Comparison of ENCODE assay signal across 22 cellular contexts in the genomic region with DNA sequence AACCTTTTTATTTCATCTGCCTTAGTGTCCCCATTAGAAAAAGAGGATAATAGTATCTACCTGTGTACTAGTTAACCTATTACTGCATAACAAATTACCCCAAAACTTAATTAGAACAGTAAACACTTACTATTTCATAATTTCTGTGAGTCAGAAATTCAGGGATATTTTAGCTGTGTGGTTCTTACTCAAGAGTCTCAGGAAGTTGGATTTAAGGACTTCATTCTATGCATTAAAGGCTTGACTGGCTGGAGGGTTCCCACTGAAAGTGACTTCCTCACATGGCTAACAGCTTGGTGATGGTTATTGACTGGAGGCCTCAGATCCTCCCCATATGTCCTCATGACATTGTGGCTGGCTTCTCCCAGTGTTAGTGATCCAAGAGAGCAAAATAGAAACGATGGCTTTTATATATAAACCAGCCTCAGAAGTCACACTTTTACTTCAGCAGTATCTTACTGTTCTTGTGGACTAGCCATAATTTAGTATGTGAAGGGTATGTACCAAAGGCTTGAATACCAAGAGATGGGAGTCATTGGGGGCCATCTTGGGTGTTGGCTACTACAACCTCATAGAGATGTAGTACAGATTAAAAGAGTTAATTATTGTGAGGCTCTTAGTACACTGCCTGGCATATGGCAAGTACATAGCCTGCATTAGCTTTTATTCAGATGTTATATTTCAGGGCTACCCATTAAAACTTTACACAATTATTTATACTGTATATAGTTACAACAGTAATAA. TPM values are rescaled to one million over a fixed set of nuclear protein-coding genes. Genes with fewer than 3 reads are reported as not detected.
DNase-seq lines count a peak whose midpoint lies in the region; ATAC-seq, FAIRE-seq and TF ChIP-seq lines count a peak whose summit lies in the region.
"Had no signal": no experiment of that assay in that cellular context is flagged by ENCODE, and none has a peak within 500 bp of the region (broad histone marks: within the 10 kb centered on the region; RNA-seq: fewer than 3 reads in every experiment).

No MANE protein-coding gene starts in this region.

- H3K79me2 ChIP-seq in astrocyte (ENCODE audit: insufficient read depth, low read length) (peaks cover 100% of the 10 kb centered on the region), mammary epithelial cell (ENCODE audit: insufficient read depth, low read length) (peaks cover 100% of the 10 kb centered on the region)

- no peaks in the 10 kb centered on the region for H3K9me3 ChIP-seq in A549
- no peaks in the 10 kb centered on the region for H3K9me3 ChIP-seq in astrocyte (ENCODE audit: insufficient read depth, low read depth, low read length)
- H3K9me3 ChIP-seq in mammary epithelial cell (replicated peaks; ENCODE audit: insufficient read depth, low read length): no peaks in the 10 kb centered on the region
- H3K9me3 ChIP-seq: upper lobe of left lung had no signal

- H3K9ac ChIP-seq in astrocyte (ENCODE audit: low read length) (no peak overlapping the region), mammary epithelial cell (ENCODE audit: insufficient read depth, low read length) (no peak overlapping the region)

- H3K36me3 ChIP-seq in astrocyte (ENCODE audit: insufficient read depth, low read length) (no peaks in the 10 kb centered on the region), mammary epithelial cell (ENCODE audit: insufficient read depth, low read length) (no peaks in the 10 kb centered on the region)
- H3K36me3 ChIP-seq: upper lobe of left lung had no signal

- POLR2A ChIA-PET in A549 (lab: Yijun Ruan, JAX): interaction anchor here (1.0 kb wide), 1 partner anchor 10 kb away, joined by 3 read pairs; the partner anchor contains the start of gene RAD23B

- TF ChIP-seq CTCF in A549 (IDR thresholded peaks at IDR 0.05): no peak
- TF ChIP-seq CTCF in astrocyte (IDR thresholded peaks at IDR 0.05; ENCODE audit: insufficient read depth, low read depth, low read length): no peak
- no peak for TF ChIP-seq CTCF in neural crest cell (conservative IDR thresholded peaks at IDR 0.05)
- no peak for TF ChIP-seq CTCF in mammary epithelial cell (conservative IDR thresholded peaks at IDR 0.05 in 1 of 2, IDR thresholded peaks at IDR 0.05 in 1 of 2; ENCODE audit: extremely low read depth in 1 of 2, insufficient read depth in 1 of 2, low read depth in 1 of 2, low read length in 2 of 2)

- no peak for TF ChIP-seq POLR2A in A549 (IDR thresholded peaks at IDR 0.05; ENCODE audit: low read length)

- H2AFZ ChIP-seq in astrocyte (ENCODE audit: low read depth, low read length) (no peak overlapping the region), mammary epithelial cell (ENCODE audit: low read depth, low read length) (no peak overlapping the region)

- no peak for DNase-seq in A549 (ENCODE audit: low read depth in 1 of 2, low spot score in 1 of 2)
- peak; percentile 17 for DNase-seq in HCEC 1CT
- no peak for DNase-seq in astrocyte (ENCODE audit: low read depth)
- no peak for DNase-seq in neural crest cell (ENCODE audit: low read depth, low spot score)
- no peak for DNase-seq in COR-L47 (lab: John Stamatoyannopoulos, UW)
- no peak for DNase-seq in mammary epithelial cell
- DNase-seq: ACHN; activated CD4-positive, alpha-beta T cell treated with anti-CD3 and anti-CD28 coated beads, Interleukin-2, amount 50 U/mL, for 48 hours; activated naive CD4-positive, alpha-beta T cell treated with anti-CD3 and anti-CD28 coated beads, Interleukin-2, amount 10 ng/mL, durations not matched to agents 7 days and 5 days; activated T-cell treated with anti-CD3 and anti-CD28 coated beads, Interleukin-2, amount 50 U/mL, for 1 hour; cortex of kidney; EL; left ventricle myocardium superior; NCI-H1048; NCI-H774; stimulated activated CD4-positive, alpha-beta T cell treated with anti-CD3 and anti-CD28 coated beads, Interleukin-12 subunit alpha, Interleukin-12 subunit beta, amount 100 ng/mL, for 4 hours; upper lobe of left lung had no signal

- 59% methylated on average over 1 of the region's 1 CpG for WGBS in A549 (ENCODE audit: missing lambda C conversion rate)
- WGBS in mammary epithelial cell (ENCODE audit: low coverage, missing lambda C conversion rate): 100% methylated on average over 1 of the region's 1 CpG

- dilution Hi-C loops in mammary epithelial cell (cut with HindIII; ENCODE audit: low sequenced_read_pairs): no loop called here

- peak overlapping the region; percentile 22 for H3K4me3 Mint-ChIP-seq in astrocyte (ENCODE audit: unreplicated experiment)
- no peak overlapping the region for H3K4me3 Mint-ChIP-seq in neural crest cell
- H3K4me3 Mint-ChIP-seq: activated naive CD4-positive, alpha-beta T cell treated with anti-CD3 and anti-CD28 coated beads, Interleukin-2, amount 10 ng/mL, durations not matched to agents 7 days and 5 days; stimulated activated effector memory CD8-positive, alpha-beta T cell treated with anti-CD3 and anti-CD28 coated beads, Interleukin-12 subunit alpha, Interleukin-12 subunit beta, amount 100 ng/mL, for 72 hours had no signal

- intact Hi-C loops in mammary epithelial cell (cut with micrococcal nuclease): no loop called here

- no peaks in the 10 kb centered on the region for H3K27me3 ChIP-seq in astrocyte (ENCODE audit: insufficient read depth, low read length)
- H3K27me3 ChIP-seq in mammary epithelial cell (ENCODE audit: insufficient read depth, low read length): no peaks in the 10 kb centered on the region
- H3K27me3 ChIP-seq: upper lobe of left lung had no signal

- FAIRE-seq in A549 (lab: Jason Lieb, UNC): no peak
- FAIRE-seq in astrocyte (lab: Jason Lieb, UNC): no peak
- FAIRE-seq: HepG2, RCC 7860 had no signal

- no peak for TF ChIP-seq EP300 in A549 (IDR thresholded peaks at IDR 0.05)

- peaks cover 4% of the 10 kb centered on the region for H3K36me3 Mint-ChIP-seq in astrocyte (ENCODE audit: low read depth, unreplicated experiment)
- no peaks in the 10 kb centered on the region for H3K36me3 Mint-ChIP-seq in neural crest cell (ENCODE audit: low read depth)
- H3K36me3 Mint-ChIP-seq: stimulated activated effector memory CD8-positive, alpha-beta T cell treated with anti-CD3 and anti-CD28 coated beads, Interleukin-12 subunit alpha, Interleukin-12 subunit beta, amount 100 ng/mL, for 72 hours had no signal

- H3K9me3 Mint-ChIP-seq in astrocyte (ENCODE audit: unreplicated experiment) (no peaks in the 10 kb centered on the region), neural crest cell (no peaks in the 10 kb centered on the region)
- H3K9me3 Mint-ChIP-seq: activated naive CD4-positive, alpha-beta T cell treated with anti-CD3 and anti-CD28 coated beads, Interleukin-2, amount 10 ng/mL, durations not matched to agents 7 days and 5 days; stimulated activated effector memory CD8-positive, alpha-beta T cell treated with anti-CD3 and anti-CD28 coated beads, Interleukin-12 subunit alpha, Interleukin-12 subunit beta, amount 100 ng/mL, for 72 hours had no signal

- H3K4me2 ChIP-seq in A549: 0 out of 3 replicates have a peak overlapping the region, but pooled peaks have one; percentile 0
- H3K4me2 ChIP-seq in astrocyte (ENCODE audit: low read length): no peak overlapping the region
- no peak overlapping the region for H3K4me2 ChIP-seq in mammary epithelial cell (ENCODE audit: insufficient read depth, low read depth, low read length)

- TF ChIP-seq RAD21 in A549 (conservative IDR thresholded peaks at IDR 0.05 in 1 of 2, IDR thresholded peaks at IDR 0.05 in 1 of 2): no peak

- in situ Hi-C loops in mammary epithelial cell (cut with MboI; ENCODE audit: low sequenced_read_pairs in 2 of 2): no loop called here

- H3K4me3 ChIP-seq in A549 (no peak overlapping the region), astrocyte (ENCODE audit: insufficient read depth, low read depth, low read length) (no peak overlapping the region), mammary epithelial cell (replicated peaks in 1 of 3; ENCODE audit: insufficient read depth in 1 of 3, low read depth in 2 of 3, low read length in 3 of 3) (no peak overlapping the region)
- H3K4me3 ChIP-seq: upper lobe of left lung had no signal

- no peak for ATAC-seq in A549
- ATAC-seq in HG02588 (IDR thresholded peaks at IDR 0.05; ENCODE audit: unreplicated experiment): no peak
- no peak for ATAC-seq in GM21528 (IDR thresholded peaks at IDR 0.05; ENCODE audit: low FRiP score, unreplicated experiment)
- ATAC-seq: HepG2; left ventricle myocardium superior; stimulated activated effector memory CD8-positive, alpha-beta T cell treated with anti-CD3 and anti-CD28 coated beads, Interleukin-12 subunit alpha, Interleukin-12 subunit beta, amount 100 ng/mL, for 72 hours had no signal

- BruUV-seq in mammary epithelial cell (replicated peaks; lab: Mats Ljungman, UMichigan): no TSS peak

- peaks cover 41% of the 10 kb centered on the region for H3K4me1 Mint-ChIP-seq in astrocyte (ENCODE audit: low read depth, unreplicated experiment)
- H3K4me1 Mint-ChIP-seq in neural crest cell: peaks cover 47% of the 10 kb centered on the region

- H3K27ac Mint-ChIP-seq in astrocyte (ENCODE audit: unreplicated experiment) (no peak overlapping the region), neural crest cell (ENCODE audit: unreplicated experiment) (peak overlapping the region; percentile 9)
- H3K27ac Mint-ChIP-seq: activated naive CD4-positive, alpha-beta T cell treated with anti-CD3 and anti-CD28 coated beads, Interleukin-2, amount 10 ng/mL, durations not matched to agents 7 days and 5 days had no signal

- H4K20me1 ChIP-seq in astrocyte (ENCODE audit: insufficient read depth, low read length) (peaks cover 100% of the 10 kb centered on the region), mammary epithelial cell (ENCODE audit: insufficient read depth, low read length) (peaks cover 38% of the 10 kb centered on the region)

- CTCF ChIA-PET in A549 (lab: Yijun Ruan, JAX): interaction anchor here (0.6 to 3.4 kb wide), 2 partner anchors 49 to 828 kb away, joined by 3 to 13 read pairs; no protein-coding TSS in a partner anchor
- CTCF ChIA-PET in mammary epithelial cell (lab: Charles Lee; ENCODE audit: low non-redundant PET): no interaction called here

- peaks cover 31% of the 10 kb centered on the region; the same call in 2 of the 3 replicates for H3K4me1 ChIP-seq in A549
- peaks cover 5% of the 10 kb centered on the region for H3K4me1 ChIP-seq in astrocyte (ENCODE audit: insufficient read depth, low read length)
- no peaks in the 10 kb centered on the region for H3K4me1 ChIP-seq in mammary epithelial cell (ENCODE audit: insufficient read depth, low read length)

- no peak overlapping the region for H3K27ac ChIP-seq in A549
- H3K27ac ChIP-seq in astrocyte (ENCODE audit: low read depth, low read length): no peak overlapping the region
- H3K27ac ChIP-seq in mammary epithelial cell (ENCODE audit: insufficient read depth, low read depth, low read length): no peak overlapping the region
- H3K27ac ChIP-seq: upper lobe of left lung had no signal

- H3K27me3 Mint-ChIP-seq in astrocyte (ENCODE audit: low read depth, unreplicated experiment): no peaks in the 10 kb centered on the region
- no peaks in the 10 kb centered on the region for H3K27me3 Mint-ChIP-seq in neural crest cell (ENCODE audit: low read depth)
- H3K27me3 Mint-ChIP-seq: activated naive CD4-positive, alpha-beta T cell treated with anti-CD3 and anti-CD28 coated beads, Interleukin-2, amount 10 ng/mL, durations not matched to agents 7 days and 5 days had no signal

RNA-seq across cellular contexts. Expression of gene RAD23B, which starts 9.9 kb away (rescaled TPM):
- polyA plus RNA-seq in A549 (2011; rRNA removed) (195 and 207 TPM in 2 replicates), A549 (2017; fragmentation: RNase III; extraction: RNeasy Plus Mini Kit Qiagen cat#74134 plus additional on column Dnase treatment) (136 to 141 TPM (median 140 TPM) in 3 replicates), mammary epithelial cell (166 TPM)
- 64.1 and 82.0 TPM in 2 replicates for polyA plus RNA-seq in A549 (2012; cell fraction: cytosol; rRNA removed)
- 28.7 and 45.4 TPM in 2 replicates for polyA plus RNA-seq in A549 (2012; cell fraction: nucleus; rRNA removed)
- polyA minus RNA-seq in A549 (2011; rRNA and poly(A)+ RNA removed): 322 and 348 TPM in 2 replicates
- total RNA-seq in astrocyte (163 and 205 TPM in 2 replicates), neural crest cell (141 and 151 TPM in 2 replicates), mammary epithelial cell (100 to 1,000 TPM; 126 to 177 TPM)
- polyA minus RNA-seq in mammary epithelial cell: 115 TPM
